In genomic region chr14:20530771-20531571, GRCh38 we compare ENCODE assay signal across 8 cellular contexts. TPM values are rescaled to one million over a fixed set of nuclear protein-coding genes. Genes with fewer than 3 reads are reported as not detected.
DNase-seq lines count a peak whose midpoint lies in the region; ATAC-seq and TF ChIP-seq lines count a peak whose summit lies in the region.

No MANE protein-coding gene starts in this region.

- H3K4me3 Mint-ChIP-seq in activated T-cell treated with anti-CD3 and anti-CD28 coated beads, Interleukin-2, amount 50 U/mL, for 72 hours: peak overlapping the region; percentile 0 to 81
- no peak overlapping the region for H3K4me3 Mint-ChIP-seq in osteocyte (ENCODE audit: unreplicated experiment)

- in situ Hi-C loops in KBM-7 (cut with MboI; ENCODE audit: low pct_unique_long_range_greater_than_20kb, low sequenced_read_pairs): no loop called here

- H3K4me1 Mint-ChIP-seq in activated T-cell treated with anti-CD3 and anti-CD28 coated beads, Interleukin-2, amount 50 U/mL, for 72 hours (ENCODE audit: low read depth): peaks cover 10% of the 10 kb centered on the region
- H3K4me1 Mint-ChIP-seq in osteocyte (ENCODE audit: unreplicated experiment): no peaks in the 10 kb centered on the region

- no peaks in the 10 kb centered on the region for H3K9me3 Mint-ChIP-seq in activated T-cell treated with anti-CD3 and anti-CD28 coated beads, Interleukin-2, amount 50 U/mL, for 72 hours
- no peaks in the 10 kb centered on the region for H3K9me3 Mint-ChIP-seq in osteocyte (ENCODE audit: unreplicated experiment)

- H3K4me1 ChIP-seq in thoracic aorta (ENCODE audit: control insufficient read depth in 1 of 2, low read depth in 2 of 2): no peaks in the 10 kb centered on the region

- H3K36me3 ChIP-seq in thoracic aorta: no peaks in the 10 kb centered on the region

- H3K27ac Mint-ChIP-seq in activated T-cell treated with anti-CD3 and anti-CD28 coated beads, Interleukin-2, amount 50 U/mL, for 72 hours: peak overlapping the region; percentile 64
- H3K27ac Mint-ChIP-seq in osteocyte (ENCODE audit: unreplicated experiment): no peak overlapping the region

- H3K27me3 ChIP-seq in thoracic aorta (replicated peaks; ENCODE audit: insufficient read depth): no peaks in the 10 kb centered on the region

- H3K9me3 ChIP-seq in thoracic aorta: no peaks in the 10 kb centered on the region

- DNase-seq in GM03348 (ENCODE audit: low spot score) (peak; percentile 61), KBM-7 (peak; percentile 85), RPMI7951 (ENCODE audit: low read depth) (peak; percentile 70), fibroblast of the conjunctiva (ENCODE audit: low read depth) (peak; percentile 54), osteocyte (ENCODE audit: extremely low spot score, unreplicated experiment) (no peak), thoracic aorta (ENCODE audit: low spot score) (peak; percentile 31)
- DNase-seq in activated T-cell treated with anti-CD3 and anti-CD28 coated beads, Interleukin-2, amount 50 U/mL, for 72 hours: peak; percentile 69 to 74

- no peaks in the 10 kb centered on the region for H3K36me3 Mint-ChIP-seq in activated T-cell treated with anti-CD3 and anti-CD28 coated beads, Interleukin-2, amount 50 U/mL, for 72 hours (ENCODE audit: insufficient read depth in 2 of 2)
- H3K36me3 Mint-ChIP-seq in osteocyte (ENCODE audit: unreplicated experiment): no peaks in the 10 kb centered on the region

- TF ChIP-seq CTCF in osteocyte (IDR thresholded peaks at IDR 0.05): peak; percentile 76
- TF ChIP-seq CTCF in thoracic aorta (IDR thresholded peaks at IDR 0.05): peak; percentile 54

- no peak overlapping the region for H3K4me3 ChIP-seq in thoracic aorta

- H3K27me3 Mint-ChIP-seq in activated T-cell treated with anti-CD3 and anti-CD28 coated beads, Interleukin-2, amount 50 U/mL, for 72 hours (ENCODE audit: low read depth): peaks cover 19% of the 10 kb centered on the region
- H3K27me3 Mint-ChIP-seq in osteocyte (ENCODE audit: unreplicated experiment): peaks cover 51% of the 10 kb centered on the region

- no peak overlapping the region for H3K27ac ChIP-seq in thoracic aorta

- ATAC-seq in activated T-cell treated with anti-CD3 and anti-CD28 coated beads, Interleukin-2, amount 50 U/mL, for 72 hours (replicated peaks in 1 of 2): peak; percentile 86 to 90
- ATAC-seq in thoracic aorta (ENCODE audit: insufficient number of reproducible peaks, low FRiP score, low read depth): no peak
- ATAC-seq in HG03108 (IDR thresholded peaks at IDR 0.05; ENCODE audit: unreplicated experiment): no peak

RNA-seq across cellular contexts. Expression of gene RNASE10, which starts 25.6 kb away (rescaled TPM):
- total RNA-seq in RPMI7951 (2014; rRNA removed; shearing (Covaris generic)): not detected in 2 replicates
- under 1 TPM; 0.77 to 0.90 TPM for total RNA-seq in activated T-cell treated with anti-CD3 and anti-CD28 coated beads, Interleukin-2, amount 50 U/mL, for 72 hours
- total RNA-seq in osteocyte (0.40 and 1.1 TPM in 2 replicates), thoracic aorta (not detected)

RNA-seq across cellular contexts. Expression of gene RNASE9, which starts 29.9 kb away (rescaled TPM):
- total RNA-seq in RPMI7951 (2014; rRNA removed; shearing (Covaris generic)): not detected in 2 replicates
- total RNA-seq in activated T-cell treated with anti-CD3 and anti-CD28 coated beads, Interleukin-2, amount 50 U/mL, for 72 hours: not detected
- total RNA-seq in osteocyte: not detected in 2 replicates
- total RNA-seq in thoracic aorta: not detected

RNA-seq across cellular contexts. Expression of gene RNASE11, which starts 56.8 kb away (rescaled TPM):
- not detected in 2 replicates for total RNA-seq in RPMI7951 (2014; rRNA removed; shearing (Covaris generic))
- not detected for total RNA-seq in activated T-cell treated with anti-CD3 and anti-CD28 coated beads, Interleukin-2, amount 50 U/mL, for 72 hours
- total RNA-seq in osteocyte: not detected in 2 replicates
- not detected for total RNA-seq in thoracic aorta

Comparison
In these comparisons a context has a peak if more than half of its experiments do, and no peak if none do; other contexts are left out.
1. ATAC-seq: peak in activated T-cell treated with anti-CD3 and anti-CD28 coated beads, Interleukin-2, amount 50 U/mL, for 72 hours (2 of 2); none in thoracic aorta (single experiment) and HG03108 (single experiment).